Comparison of ENCODE assay signal across 14 cellular contexts in genomic region chr16:89412811-89413210, GRCh38.
DNase-seq lines count a peak whose midpoint lies in the region; TF ChIP-seq lines count a peak whose summit lies in the region.
"Had no signal": no experiment of that assay in that cellular context is flagged by ENCODE, and none has a peak within 500 bp of the region (broad histone marks: within the 10 kb centered on the region; RNA-seq: fewer than 3 reads in every experiment).

No MANE protein-coding gene starts in this region.

- H3K36me3 Mint-ChIP-seq in T-helper 2 cell treated with Interferon-gamma antibody and Interleukin-4, amounts not matched to agents 5 μg/mL and 100 μg/mL, for 36 hours (ENCODE audit: low read depth) = peaks cover 21% of the 10 kb centered on the region
- H3K36me3 Mint-ChIP-seq in nephron progenitor cell (ENCODE audit: low read depth) = peaks cover 24% of the 10 kb centered on the region

- H3K9me3 Mint-ChIP-seq in T-helper 2 cell treated with Interferon-gamma antibody and Interleukin-4, amounts not matched to agents 5 μg/mL and 100 μg/mL, for 36 hours = no peaks in the 10 kb centered on the region
- no peaks in the 10 kb centered on the region for H3K9me3 Mint-ChIP-seq in nephron progenitor cell
- H3K9me3 Mint-ChIP-seq: memory B cell had no signal

- DNase-seq in T-helper 2 cell treated with Interferon-gamma antibody and Interleukin-4, amounts not matched to agents 5 μg/mL and 100 μg/mL, for 36 hours (ENCODE audit: low spot score) = no peak
- no peak for DNase-seq in T-helper 2 cell
- DNase-seq in HuH-7.5 (ENCODE audit: low spot score) = peak; percentile 90
- peak; percentile 74 for DNase-seq in ecto neural progenitor cell (ENCODE audit: low spot score)
- peak; percentile 57 for DNase-seq in nephron progenitor cell
- no peak for DNase-seq in SW 1271 (lab: John Stamatoyannopoulos, UW)
- no peak for DNase-seq in CD1c-positive myeloid dendritic cell (ENCODE audit: extremely low spot score)
- no peak for DNase-seq in UCSD-AML1 (lab: John Stamatoyannopoulos, UW; ENCODE audit: unreplicated experiment)
- DNase-seq: activated CD4-positive, CD25-positive, alpha-beta regulatory T cell treated with anti-CD3 and anti-CD28 coated beads, Interleukin-2, amount 50 U/mL, for 72 hours; activated effector memory CD4-positive, alpha-beta T cell treated with anti-CD3 and anti-CD28 coated beads, Interleukin-2, amount 50 U/mL, for 16 hours; DMS79; Karpas-422; NCI-H187 treated with DMSO at 0.1 percent for 48 hours had no signal

- H3K27ac Mint-ChIP-seq in T-helper 2 cell treated with Interferon-gamma antibody and Interleukin-4, amounts not matched to agents 5 μg/mL and 100 μg/mL, for 36 hours = peak overlapping the region; percentile 26
- peak overlapping the region; percentile 87 for H3K27ac Mint-ChIP-seq in nephron progenitor cell
- H3K27ac Mint-ChIP-seq: memory B cell had no signal

- no peaks in the 10 kb centered on the region for H3K27me3 Mint-ChIP-seq in T-helper 2 cell treated with Interferon-gamma antibody and Interleukin-4, amounts not matched to agents 5 μg/mL and 100 μg/mL, for 36 hours (ENCODE audit: low read depth)
- H3K27me3 Mint-ChIP-seq in nephron progenitor cell (ENCODE audit: low read depth, poor library complexity) = peaks cover 3% of the 10 kb centered on the region
- H3K27me3 Mint-ChIP-seq: memory B cell had no signal

- no peak for TF ChIP-seq CTCF in nephron progenitor cell (IDR thresholded peaks at IDR 0.05)

- H3K4me1 Mint-ChIP-seq in T-helper 2 cell treated with Interferon-gamma antibody and Interleukin-4, amounts not matched to agents 5 μg/mL and 100 μg/mL, for 36 hours (ENCODE audit: low read depth) = peaks cover 53% of the 10 kb centered on the region
- H3K4me1 Mint-ChIP-seq in nephron progenitor cell = peaks cover 71% of the 10 kb centered on the region

- H3K4me3 Mint-ChIP-seq in T-helper 2 cell treated with Interferon-gamma antibody and Interleukin-4, amounts not matched to agents 5 μg/mL and 100 μg/mL, for 36 hours = no peak overlapping the region
- peak overlapping the region; percentile 71 for H3K4me3 Mint-ChIP-seq in nephron progenitor cell
- H3K4me3 Mint-ChIP-seq: memory B cell had no signal

Comparison
In these comparisons a context has a peak if more than half of its experiments do, and no peak if none do; other contexts are left out.
1. DNase-seq: peak in HuH-7.5 (single experiment), ecto neural progenitor cell (single experiment) and nephron progenitor cell (single experiment); none in T-helper 2 cell treated with Interferon-gamma antibody and Interleukin-4, amounts not matched to agents 5 μg/mL and 100 μg/mL, for 36 hours (single experiment), T-helper 2 cell (0 of 5), SW 1271 (0 of 2), CD1c-positive myeloid dendritic cell (single experiment) and UCSD-AML1 (single experiment).